ENCODE assay signal across 8 cellular contexts in genomic region chr10:13439771-13440708, GRCh38.
DNase-seq lines count a peak whose midpoint lies in the region; ATAC-seq and TF ChIP-seq lines count a peak whose summit lies in the region.

No MANE protein-coding gene starts in this region.

- DNase-seq in SK-N-DZ (ENCODE audit: low spot score): peak; percentile 48
- peak; percentile 43 for DNase-seq in activated gamma-delta T cell treated with anti-CD3 and anti-CD28 coated beads, Interleukin-2, amount 50 U/mL, for 16 hours (ENCODE audit: low read depth)
- DNase-seq in Right ventricle myocardium superior: peak; percentile 56
- peak; percentile 86 for DNase-seq in posterior vena cava (ENCODE audit: low spot score)
- DNase-seq in upper lobe of right lung: peak; percentile 80

- H3K4me1 ChIP-seq in HUES6 (ENCODE audit: control insufficient read depth, insufficient read depth, low read length) (peaks cover 8% of the 10 kb centered on the region), upper lobe of right lung (peaks cover 12% of the 10 kb centered on the region)

- H3K36me3 ChIP-seq in HUES6 (ENCODE audit: control insufficient read depth, insufficient read depth, low read length): no peaks in the 10 kb centered on the region
- no peaks in the 10 kb centered on the region for H3K36me3 ChIP-seq in upper lobe of right lung

- H3K9ac ChIP-seq in HUES6 (ENCODE audit: low read length): peak overlapping the region; percentile 7

- ATAC-seq in GM18498 (IDR thresholded peaks at IDR 0.05; ENCODE audit: unreplicated experiment) (peak; percentile 84), Right ventricle myocardium superior (ENCODE audit: poor library complexity) (peak; percentile 87), upper lobe of right lung (peak; percentile 96)

- no peaks in the 10 kb centered on the region for H3K9me3 ChIP-seq in HUES6 (ENCODE audit: control insufficient read depth, insufficient read depth, low read depth, low read length)
- H3K9me3 ChIP-seq in upper lobe of right lung: no peaks in the 10 kb centered on the region

- H3K27ac ChIP-seq in 22Rv1 (no peak overlapping the region), HUES6 (ENCODE audit: low read depth, low read length) (no peak overlapping the region), upper lobe of right lung (no peak overlapping the region)

- H3K27me3 ChIP-seq in HUES6 (ENCODE audit: control insufficient read depth, insufficient read depth, low read length) (peaks cover 37% of the 10 kb centered on the region), upper lobe of right lung (peaks cover 20% of the 10 kb centered on the region)

- intact Hi-C loops in Right ventricle myocardium superior (cut with DNase I) (loop anchor here (5.0 kb wide), 1 partner anchor 68 kb away; no protein-coding TSS in a partner anchor), posterior vena cava (cut with DNase I) (no loop called here), upper lobe of right lung (cut with DNase I) (loop anchor here (10.0 kb wide), 1 partner anchor 65 kb away; no protein-coding TSS in a partner anchor)

- TF ChIP-seq CTCF in 22Rv1 (IDR thresholded peaks at IDR 0.05): peak; percentile 98
- peak; percentile 87 for TF ChIP-seq CTCF in upper lobe of right lung (IDR thresholded peaks at IDR 0.05)

- H3K4me3 ChIP-seq in HUES6 (ENCODE audit: low read depth, low read length) (peak overlapping the region; percentile 57), upper lobe of right lung (peak overlapping the region; percentile 39)

Comparison
In these comparisons a context has a peak if more than half of its experiments do, and no peak if none do; other contexts are left out.
1. intact Hi-C loops: an anchor here in Right ventricle myocardium superior (5.0 kb wide) and upper lobe of right lung (10.0 kb wide); none called in posterior vena cava.